ENCODE assay signal across 33 cellular contexts in the genomic region with DNA sequence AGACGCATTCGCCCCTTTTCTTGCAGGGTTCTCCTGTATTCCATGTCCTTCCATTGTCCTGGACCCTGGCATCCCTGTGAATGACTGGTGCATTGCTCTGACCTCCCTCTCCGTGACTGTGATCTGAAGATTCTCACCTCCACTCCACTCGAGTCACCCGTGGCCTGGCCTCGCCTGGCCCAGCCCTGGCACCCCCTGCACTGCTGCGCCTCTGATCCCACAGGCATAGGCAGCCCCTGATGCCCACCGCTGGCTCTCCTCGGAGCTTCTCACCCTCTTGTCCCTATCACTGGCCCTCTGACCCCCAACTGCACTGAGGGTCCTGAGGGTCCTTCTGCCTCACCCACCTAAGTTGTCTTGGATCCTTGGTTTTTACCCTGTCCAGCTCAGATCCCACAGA. TPM values are rescaled to one million over a fixed set of nuclear protein-coding genes. Genes with fewer than 3 reads are reported as not detected.
"Had no signal": no experiment of that assay in that cellular context is flagged by ENCODE, and none has a peak within 500 bp of the region (broad histone marks: within the 10 kb centered on the region; RNA-seq: fewer than 3 reads in every experiment).

No MANE protein-coding gene starts in this region.

- H3K36me3 Mint-ChIP-seq: activated naive CD4-positive, alpha-beta T cell treated with anti-CD3 and anti-CD28 coated beads, Interleukin-2, amount 10 ng/mL, durations not matched to agents 7 days and 5 days; activated naive CD4-positive, alpha-beta T cell treated with anti-CD3 and anti-CD28 coated beads, Interleukin-2, amount 50 U/mL, for 72 hours; activated naive CD8-positive, alpha-beta T cell treated with anti-CD3 and anti-CD28 coated beads, Interleukin-2, amount 10 ng/mL, durations not matched to agents 7 days and 5 days; brain had no signal

- H3K4me1 ChIP-seq: ascending aorta, breast epithelium, colonic mucosa, esophagus squamous epithelium, gastroesophageal sphincter had no signal

- H3K9me3 ChIP-seq: ascending aorta, breast epithelium, colonic mucosa, esophagus squamous epithelium, gastroesophageal sphincter had no signal

- DNase-seq: activated CD4-positive, alpha-beta memory T cell treated with anti-CD3 and anti-CD28 coated beads, Interleukin-2, amount 10 ng/mL, durations not matched to agents 7 days and 5 days; activated CD4-positive, alpha-beta T cell treated with anti-CD3 and anti-CD28 coated beads for 36 hours; activated CD4-positive, alpha-beta T cell treated with anti-CD3 and anti-CD28 coated beads, Interleukin-2, amount 10 ng/mL, durations not matched to agents 24 days and 14 days; activated CD4-positive, CD25-positive, alpha-beta regulatory T cell; activated CD4-positive, CD25-positive, alpha-beta regulatory T cell treated with anti-CD3 and anti-CD28 coated beads, Interleukin-2, amount 50 U/mL, for 72 hours; activated effector memory CD4-positive, alpha-beta T cell treated with anti-CD3 and anti-CD28 coated beads, Interleukin-2, amount 50 U/mL, for 16 hours; activated naive CD4-positive, alpha-beta T cell; activated naive CD4-positive, alpha-beta T cell treated with anti-CD3 and anti-CD28 coated beads, Interleukin-2, amount 10 ng/mL, durations not matched to agents 7 days and 5 days; activated naive CD8-positive, alpha-beta T cell treated with anti-CD3 and anti-CD28 coated beads, Interleukin-2, amount 10 ng/mL, durations not matched to agents 7 days and 5 days; activated T-cell treated with anti-CD3 and anti-CD28 coated beads, Interleukin-2, amount 50 U/mL, for 1 hour; activated T-cell treated with anti-CD3 and anti-CD28 coated beads, Interleukin-2, amount 50 U/mL, for 48 hours; central memory CD4-positive, alpha-beta T cell; cerebellar nuclear complex; colonic mucosa; effector CD8-positive, alpha-beta T cell; esophagus squamous epithelium; foreskin melanocyte; T-helper 1 cell; T-helper 17 cell; T1000 had no signal

- FAIRE-seq: endometrium, endothelial cell of umbilical vein had no signal

- H3K4me3 ChIP-seq: ascending aorta, breast epithelium, cardiac muscle cell, colonic mucosa, esophagus squamous epithelium, gastroesophageal sphincter had no signal

- H3K4me1 Mint-ChIP-seq: activated CD4-positive, alpha-beta memory T cell treated with anti-CD3 and anti-CD28 coated beads, Interleukin-2, amount 10 ng/mL, durations not matched to agents 7 days and 5 days; activated CD4-positive, alpha-beta T cell treated with anti-CD3 and anti-CD28 coated beads for 36 hours; activated CD4-positive, alpha-beta T cell treated with anti-CD3 and anti-CD28 coated beads, Interleukin-2, amount 10 ng/mL, durations not matched to agents 24 days and 14 days; activated naive CD4-positive, alpha-beta T cell treated with anti-CD3 and anti-CD28 coated beads, Interleukin-2, amount 10 ng/mL, durations not matched to agents 7 days and 5 days; activated naive CD8-positive, alpha-beta T cell treated with anti-CD3 and anti-CD28 coated beads, Interleukin-2, amount 10 ng/mL, durations not matched to agents 7 days and 5 days; T-helper 17 cell had no signal

- H3K27me3 Mint-ChIP-seq: activated CD4-positive, alpha-beta T cell treated with anti-CD3 and anti-CD28 coated beads for 36 hours; activated CD4-positive, alpha-beta T cell treated with anti-CD3 and anti-CD28 coated beads, Interleukin-2, amount 10 ng/mL, durations not matched to agents 24 days and 14 days; activated naive CD8-positive, alpha-beta T cell treated with anti-CD3 and anti-CD28 coated beads, Interleukin-2, amount 10 ng/mL, durations not matched to agents 7 days and 5 days; brain had no signal

- H3K27ac Mint-ChIP-seq: activated CD4-positive, alpha-beta memory T cell treated with anti-CD3 and anti-CD28 coated beads, Interleukin-2, amount 10 ng/mL, durations not matched to agents 7 days and 5 days; activated CD4-positive, alpha-beta T cell treated with anti-CD3 and anti-CD28 coated beads for 36 hours; activated CD4-positive, alpha-beta T cell treated with anti-CD3 and anti-CD28 coated beads, Interleukin-2, amount 10 ng/mL, durations not matched to agents 24 days and 14 days; activated naive CD4-positive, alpha-beta T cell treated with anti-CD3 and anti-CD28 coated beads, Interleukin-2, amount 10 ng/mL, durations not matched to agents 7 days and 5 days; activated naive CD8-positive, alpha-beta T cell treated with anti-CD3 and anti-CD28 coated beads, Interleukin-2, amount 10 ng/mL, durations not matched to agents 7 days and 5 days; activated T-helper 1 cell treated with anti-CD3 and anti-CD28 coated beads, Interleukin-12 subunit alpha, Interleukin-12 subunit beta, Interleukin-2, Interleukin-4 antibody, amounts not matched to agents 30 ng/mL and 10 ng/mL and 1 ng/mL, durations not matched to agents 14 hours and 24 hours and 36 hours; activated T-helper 2 cell treated with anti-CD3 and anti-CD28 coated beads, Interferon-gamma antibody, Interleukin-2, Interleukin-4, amounts not matched to agents 10 μg/mL and 5 μg/mL and 100 μg/mL, durations not matched to agents 14 hours and 24 hours and 36 hours; T-helper 17 cell; T-helper 2 cell treated with Interferon-gamma antibody and Interleukin-4, amounts not matched to agents 5 μg/mL and 100 μg/mL, for 36 hours had no signal

- H3K27ac ChIP-seq: ascending aorta, breast epithelium, cardiac muscle cell, colonic mucosa, epithelial cell of prostate, esophagus squamous epithelium, gastroesophageal sphincter had no signal

- H3K4me3 Mint-ChIP-seq: activated CD4-positive, alpha-beta memory T cell treated with anti-CD3 and anti-CD28 coated beads, Interleukin-2, amount 10 ng/mL, durations not matched to agents 7 days and 5 days; activated CD4-positive, alpha-beta T cell treated with anti-CD3 and anti-CD28 coated beads for 36 hours; activated CD4-positive, alpha-beta T cell treated with anti-CD3 and anti-CD28 coated beads, Interleukin-2, amount 10 ng/mL, durations not matched to agents 24 days and 14 days; activated naive CD4-positive, alpha-beta T cell treated with anti-CD3 and anti-CD28 coated beads, Interleukin-2, amount 10 ng/mL, durations not matched to agents 7 days and 5 days; activated naive CD8-positive, alpha-beta T cell treated with anti-CD3 and anti-CD28 coated beads, Interleukin-2, amount 10 ng/mL, durations not matched to agents 7 days and 5 days; activated T-helper 1 cell treated with anti-CD3 and anti-CD28 coated beads, Interleukin-12 subunit alpha, Interleukin-12 subunit beta, Interleukin-2, Interleukin-4 antibody, amounts not matched to agents 30 ng/mL and 10 ng/mL and 1 ng/mL, durations not matched to agents 14 hours and 24 hours and 36 hours; brain; T-helper 17 cell; T-helper 2 cell treated with Interferon-gamma antibody and Interleukin-4, amounts not matched to agents 5 μg/mL and 100 μg/mL, for 36 hours had no signal

- H3K9me3 Mint-ChIP-seq: activated CD4-positive, alpha-beta memory T cell treated with anti-CD3 and anti-CD28 coated beads, Interleukin-2, amount 10 ng/mL, durations not matched to agents 7 days and 5 days; activated CD4-positive, alpha-beta T cell treated with anti-CD3 and anti-CD28 coated beads, Interleukin-2, amount 10 ng/mL, durations not matched to agents 24 days and 14 days; activated naive CD4-positive, alpha-beta T cell treated with anti-CD3 and anti-CD28 coated beads, Interleukin-2, amount 10 ng/mL, durations not matched to agents 7 days and 5 days; activated naive CD4-positive, alpha-beta T cell treated with anti-CD3 and anti-CD28 coated beads, Interleukin-2, amount 50 U/mL, for 72 hours; activated naive CD8-positive, alpha-beta T cell treated with anti-CD3 and anti-CD28 coated beads, Interleukin-2, amount 10 ng/mL, durations not matched to agents 7 days and 5 days; activated T-helper 1 cell treated with anti-CD3 and anti-CD28 coated beads, Interleukin-12 subunit alpha, Interleukin-12 subunit beta, Interleukin-2, Interleukin-4 antibody, amounts not matched to agents 30 ng/mL and 10 ng/mL and 1 ng/mL, durations not matched to agents 14 hours and 24 hours and 36 hours; activated T-helper 2 cell treated with anti-CD3 and anti-CD28 coated beads, Interferon-gamma antibody, Interleukin-2, Interleukin-4, amounts not matched to agents 10 μg/mL and 5 μg/mL and 100 μg/mL, durations not matched to agents 14 hours and 24 hours and 36 hours; T-helper 2 cell treated with Interferon-gamma antibody and Interleukin-4, amounts not matched to agents 5 μg/mL and 100 μg/mL, for 36 hours had no signal

- ATAC-seq: activated CD4-positive, alpha-beta T cell treated with anti-CD3 and anti-CD28 coated beads for 36 hours; activated naive CD4-positive, alpha-beta T cell treated with anti-CD3 and anti-CD28 coated beads, Interleukin-2, amount 50 U/mL, for 72 hours; gastroesophageal sphincter; T-helper 17 cell had no signal

- H3K36me3 ChIP-seq: ascending aorta, breast epithelium, cardiac muscle cell, colonic mucosa, esophagus squamous epithelium, gastroesophageal sphincter had no signal

- H3K27me3 ChIP-seq: ascending aorta, breast epithelium, cardiac muscle cell, colonic mucosa, gastroesophageal sphincter had no signal

RNA-seq across cellular contexts. Expression of gene MMP21, which starts 2.2 kb away (rescaled TPM):
- total RNA-seq: activated CD4-positive, alpha-beta memory T cell treated with anti-CD3 and anti-CD28 coated beads, Interleukin-2, amount 10 ng/mL, durations not matched to agents 7 days and 5 days; activated CD4-positive, alpha-beta T cell treated with anti-CD3 and anti-CD28 coated beads for 36 hours; activated naive CD4-positive, alpha-beta T cell treated with anti-CD3 and anti-CD28 coated beads, Interleukin-2, amount 50 U/mL, for 72 hours; activated T-helper 1 cell treated with anti-CD3 and anti-CD28 coated beads, Interleukin-12 subunit alpha, Interleukin-12 subunit beta, Interleukin-2, Interleukin-4 antibody, amounts not matched to agents 30 ng/mL and 10 ng/mL and 1 ng/mL, durations not matched to agents 14 hours and 24 hours and 36 hours; ascending aorta; cardiac muscle cell; colonic mucosa; endothelial cell of umbilical vein; fibroblast of villous mesenchyme had no signal
- polyA plus RNA-seq: cardiac muscle cell had no signal
